ENCODE assay signal across 20 cellular contexts in the genomic region with DNA sequence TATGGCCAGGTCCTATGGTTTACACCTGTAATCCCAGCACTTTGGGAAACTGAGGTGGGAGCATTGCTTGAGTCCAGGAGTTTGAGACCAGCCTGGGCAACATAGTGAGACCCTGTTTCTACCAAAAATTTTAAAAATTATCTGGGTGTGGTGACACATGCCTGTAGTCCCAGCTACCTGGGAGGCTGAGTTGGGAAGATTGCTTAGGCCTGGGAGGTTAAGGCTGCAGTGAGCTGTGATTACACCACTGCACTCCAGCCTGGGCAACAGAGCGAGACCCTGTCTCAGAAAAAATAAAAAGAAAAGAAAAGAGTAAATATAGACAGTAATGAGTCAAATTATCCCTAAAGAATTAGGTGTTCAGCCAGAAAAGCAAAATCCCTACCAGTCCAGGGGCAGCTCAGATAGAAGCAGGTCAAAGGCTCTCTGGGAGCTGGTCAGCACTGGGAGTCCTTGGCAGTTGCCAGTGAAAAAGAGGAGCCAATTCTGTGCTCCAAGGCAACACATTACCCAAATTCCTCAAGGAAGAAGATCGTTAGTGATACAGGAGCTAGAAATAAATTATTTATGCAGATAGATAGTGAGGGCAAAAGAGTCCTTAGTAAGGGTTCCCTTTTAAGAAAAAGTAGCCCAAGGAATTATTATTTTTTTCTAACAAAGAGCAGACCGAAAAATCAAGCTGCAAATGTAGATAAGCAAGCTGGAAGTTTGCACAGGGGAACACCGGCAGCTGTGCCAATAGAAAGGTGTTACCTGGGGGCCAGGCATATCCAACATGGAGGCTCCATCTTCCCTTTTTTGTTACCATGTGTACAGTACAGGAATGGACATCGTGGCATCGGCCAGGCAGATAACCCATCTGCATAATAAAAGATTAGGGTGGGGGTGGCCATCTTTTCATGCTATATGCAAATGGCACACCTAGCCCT.
"Had no signal": no experiment of that assay in that cellular context is flagged by ENCODE, and none has a peak within 500 bp of the region (broad histone marks: within the 10 kb centered on the region; RNA-seq: fewer than 3 reads in every experiment).

No MANE protein-coding gene starts in this region.

- DNase-seq: activated CD4-positive, alpha-beta T cell treated with anti-CD3 and anti-CD28 coated beads, Interleukin-2, amount 10 ng/mL, durations not matched to agents 24 days and 14 days; activated CD4-positive, CD25-positive, alpha-beta regulatory T cell; activated CD8-positive, alpha-beta memory T cell treated with anti-CD3 and anti-CD28 coated beads, Interleukin-2, amount 50 U/mL, for 4 hours; activated effector memory CD4-positive, alpha-beta T cell treated with anti-CD3 and anti-CD28 coated beads, Interleukin-2, amount 50 U/mL, for 16 hours; activated T-cell treated with anti-CD3 and anti-CD28 coated beads, Interleukin-2, amount 50 U/mL, for 48 hours; amniotic stem cell; effector CD8-positive, alpha-beta T cell; heart right ventricle; immature natural killer cell; naive thymus-derived CD4-positive, alpha-beta T cell; stimulated activated CD4-positive, alpha-beta T cell treated with anti-CD3 and anti-CD28 coated beads, Interleukin-4, amount 100 ng/mL, for 24 hours; T-helper 17 cell had no signal

- H3K4me2 ChIP-seq: neural progenitor cell had no signal

- H3K9me3 Mint-ChIP-seq: activated CD4-positive, alpha-beta T cell treated with anti-CD3 and anti-CD28 coated beads, Interleukin-2, amount 10 ng/mL, durations not matched to agents 24 days and 14 days; dendritic cell treated with granulocyte-macrophage colony-stimulating factor and Interleukin-4, amounts not matched to agents 40 ng/mL and 50 ng/mL, for 4 days; immature natural killer cell; memory B cell; naive thymus-derived CD4-positive, alpha-beta T cell; neural progenitor cell had no signal

- H3K4me3 ChIP-seq: esophagus muscularis mucosa, heart right ventricle, neural progenitor cell had no signal

- H3K27me3 ChIP-seq: neural progenitor cell had no signal

- H3K36me3 Mint-ChIP-seq: activated naive CD8-positive, alpha-beta T cell; immature natural killer cell; memory B cell; naive thymus-derived CD4-positive, alpha-beta T cell; neural progenitor cell; stimulated activated memory B cell treated with anti-CD40 and anti-IgM and Interleukin-4, amounts not matched to agents 10 μg/mL and 1 μg/mL and 100 μg/mL, for 72 hours had no signal

- H3K27ac ChIP-seq: esophagus muscularis mucosa, heart right ventricle, neural progenitor cell had no signal

- ATAC-seq: heart right ventricle; naive thymus-derived CD4-positive, alpha-beta T cell; sciatic nerve; stimulated activated memory B cell treated with anti-CD40 and anti-IgM and Interleukin-4, amounts not matched to agents 10 μg/mL and 1 μg/mL and 100 μg/mL, for 72 hours; T-helper 17 cell had no signal

- H3K36me3 ChIP-seq: esophagus muscularis mucosa, heart right ventricle, neural progenitor cell had no signal

- H3K9me3 ChIP-seq: esophagus muscularis mucosa, heart right ventricle had no signal

- H3K9ac ChIP-seq: neural progenitor cell had no signal

- H3K4me1 ChIP-seq: esophagus muscularis mucosa, heart right ventricle, neural progenitor cell had no signal

- H3K27me3 Mint-ChIP-seq: activated naive CD8-positive, alpha-beta T cell; dendritic cell treated with granulocyte-macrophage colony-stimulating factor and Interleukin-4, amounts not matched to agents 40 ng/mL and 50 ng/mL, for 4 days; stimulated activated memory B cell treated with anti-CD40 and anti-IgM and Interleukin-4, amounts not matched to agents 10 μg/mL and 1 μg/mL and 100 μg/mL, for 72 hours had no signal

- H3K4me3 Mint-ChIP-seq: activated CD4-positive, alpha-beta T cell treated with anti-CD3 and anti-CD28 coated beads, Interleukin-2, amount 10 ng/mL, durations not matched to agents 24 days and 14 days; activated naive CD8-positive, alpha-beta T cell; dendritic cell treated with granulocyte-macrophage colony-stimulating factor and Interleukin-4, amounts not matched to agents 40 ng/mL and 50 ng/mL, for 4 days; immature natural killer cell; memory B cell; naive thymus-derived CD4-positive, alpha-beta T cell; neural progenitor cell; stimulated activated memory B cell treated with anti-CD40 and anti-IgM and Interleukin-4, amounts not matched to agents 10 μg/mL and 1 μg/mL and 100 μg/mL, for 72 hours; T-helper 17 cell had no signal

- H3K27ac Mint-ChIP-seq: activated CD4-positive, alpha-beta T cell treated with anti-CD3 and anti-CD28 coated beads, Interleukin-2, amount 10 ng/mL, durations not matched to agents 24 days and 14 days; activated naive CD8-positive, alpha-beta T cell; dendritic cell treated with granulocyte-macrophage colony-stimulating factor and Interleukin-4, amounts not matched to agents 40 ng/mL and 50 ng/mL, for 4 days; immature natural killer cell; memory B cell; naive thymus-derived CD4-positive, alpha-beta T cell; neural progenitor cell; stimulated activated memory B cell treated with anti-CD40 and anti-IgM and Interleukin-4, amounts not matched to agents 10 μg/mL and 1 μg/mL and 100 μg/mL, for 72 hours; T-helper 17 cell had no signal

- FAIRE-seq: endothelial cell of umbilical vein had no signal
